Comparison of ENCODE assay signal across 9 cellular contexts in the genomic region with DNA sequence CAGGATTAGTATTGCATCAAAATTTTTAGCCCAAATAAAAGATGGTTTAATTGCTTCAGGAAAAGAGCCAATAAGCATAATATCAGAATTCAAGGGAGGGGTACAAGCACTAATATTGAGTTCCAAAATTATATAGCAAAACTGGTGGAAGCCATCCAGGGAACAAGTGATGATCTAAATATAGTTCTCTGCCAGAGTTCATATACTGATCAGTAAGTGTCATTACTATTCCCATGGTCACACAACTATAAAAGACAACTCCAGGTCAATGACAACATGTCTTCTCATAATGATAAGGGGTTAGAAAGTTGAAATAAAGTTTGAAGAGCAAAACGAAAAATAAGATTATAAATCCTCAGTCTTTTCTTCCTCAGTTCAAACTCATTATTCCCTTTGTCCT.
"Had no signal": no experiment of that assay in that cellular context is flagged by ENCODE, and none has a peak within 500 bp of the region (broad histone marks: within the 10 kb centered on the region; RNA-seq: fewer than 3 reads in every experiment).

No MANE protein-coding gene starts in this region.

- FAIRE-seq: HepG2 had no signal

- H3K27ac ChIP-seq: GM23248, HL-60 had no signal

- H3K9me3 ChIP-seq: HAP-1 had no signal

- H2AFZ ChIP-seq: GM23248 had no signal

- H3K36me3 ChIP-seq: HAP-1 had no signal

- ATAC-seq: HCT116, HepG2 had no signal

- H3K4me3 ChIP-seq: GM23248, HAP-1 had no signal

- DNase-seq: GM23248, GOT3, H7, HFFc6, KBM-7 had no signal

- H3K9ac ChIP-seq: GM23248 had no signal
